ENCODE assay signal across 21 cellular contexts in the genomic region with DNA sequence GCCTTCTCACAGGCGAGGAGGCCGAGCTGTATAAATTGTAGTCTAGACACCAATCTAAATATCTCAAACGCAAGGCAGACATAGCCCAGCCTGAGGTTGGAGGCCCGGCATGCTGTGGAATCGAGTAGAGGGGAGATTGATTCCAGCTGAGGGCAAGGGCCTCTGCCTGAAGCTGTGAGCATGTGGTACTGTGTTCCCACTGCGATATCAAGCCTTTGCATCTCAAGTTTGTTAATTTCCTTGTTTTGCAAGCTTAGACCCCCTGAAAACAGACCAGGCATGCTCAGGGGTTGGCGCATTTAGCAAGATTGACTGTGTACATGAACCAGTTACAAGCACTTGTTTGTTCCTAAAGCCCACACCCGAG.
DNase-seq lines count a peak whose midpoint lies in the region; ATAC-seq and TF ChIP-seq lines count a peak whose summit lies in the region.
"Had no signal": no experiment of that assay in that cellular context is flagged by ENCODE, and none has a peak within 500 bp of the region (broad histone marks: within the 10 kb centered on the region; RNA-seq: fewer than 3 reads in every experiment).

No MANE protein-coding gene starts in this region.

- H3K4me3 ChIP-seq in BLaER1 (no peak overlapping the region), SK-N-MC (no peak overlapping the region), gastroesophageal sphincter (no peak overlapping the region), stomach (no peak overlapping the region)
- H3K4me3 ChIP-seq in effector memory CD4-positive, alpha-beta T cell (ENCODE audit: insufficient read depth, low read depth, low read length, poor library complexity, severe bottlenecking), result no peak overlapping the region
- H3K4me3 ChIP-seq: GM12878 had no signal

- TF ChIP-seq CTCF in gastroesophageal sphincter (IDR thresholded peaks at IDR 0.05) (no peak), stomach (IDR thresholded peaks at IDR 0.05) (no peak)

- H3K27ac ChIP-seq in BLaER1 (no peak overlapping the region), SK-N-MC (peak overlapping the region; percentile 74), gastroesophageal sphincter (peak overlapping the region in 3 of 4 donors; percentile 22 to 51 (median 49)), stomach (peak overlapping the region in 3 of 5 donors; percentile 1 to 67 (median 64))
- no peak overlapping the region for H3K27ac ChIP-seq in effector memory CD4-positive, alpha-beta T cell (ENCODE audit: insufficient read depth, low read length, poor library complexity, severe bottlenecking)
- H3K27ac ChIP-seq: WERI-Rb-1 had no signal

- whole genome bisulfite sequencing in gastroesophageal sphincter (ENCODE audit: low coverage in 1 of 2), 2 donors, result 47 to 63% methylated on average over 2 to 4 of the region's 8 CpGs
- WGBS in stomach, 5 donors, result 77 to 87% (median 83%) methylated on average over 8 of the region's 8 CpGs

- H4K20me1 ChIP-seq in BLaER1, result no peaks in the 10 kb centered on the region

- peaks cover 16% of the 10 kb centered on the region for H3K36me3 Mint-ChIP-seq in stimulated activated effector memory CD8-positive, alpha-beta T cell treated with anti-CD3 and anti-CD28 coated beads, Interleukin-12 subunit alpha, Interleukin-12 subunit beta, amount 100 ng/mL, for 72 hours

- intact Hi-C loops in stomach (cut with DNase I; ENCODE audit: low total_unique reads), result no loop called here

- no peak overlapping the region for H3K9ac ChIP-seq in BLaER1
- no peak overlapping the region for H3K9ac ChIP-seq in SK-N-MC (ENCODE audit: insufficient read length)

- peaks cover 12% of the 10 kb centered on the region; the same call in 1 of the 2 replicates for H3K36me3 ChIP-seq in BLaER1
- no peaks in the 10 kb centered on the region for H3K36me3 ChIP-seq in SK-N-MC (ENCODE audit: insufficient read depth, low read length)
- H3K36me3 ChIP-seq in gastroesophageal sphincter, result no peaks in the 10 kb centered on the region
- H3K36me3 ChIP-seq in stomach, result no peaks in the 10 kb centered on the region
- no peaks in the 10 kb centered on the region for H3K36me3 ChIP-seq in effector memory CD4-positive, alpha-beta T cell (ENCODE audit: control insufficient read depth, insufficient read depth, low read length)
- H3K36me3 ChIP-seq: WERI-Rb-1 had no signal

- no peak for TF ChIP-seq POLR2A in gastroesophageal sphincter (IDR thresholded peaks at IDR 0.05)
- no peak for TF ChIP-seq POLR2A in stomach (IDR thresholded peaks at IDR 0.05)
- TF ChIP-seq POLR2A in erythroblast (IDR thresholded peaks at IDR 0.05; ENCODE audit: low read length), result no peak

- no peaks in the 10 kb centered on the region for H3K9me3 Mint-ChIP-seq in stimulated activated effector memory CD8-positive, alpha-beta T cell treated with anti-CD3 and anti-CD28 coated beads, Interleukin-12 subunit alpha, Interleukin-12 subunit beta, amount 100 ng/mL, for 72 hours
- H3K9me3 Mint-ChIP-seq: CD4-positive, alpha-beta memory T cell had no signal

- H3K9me3 ChIP-seq in BLaER1, result no peaks in the 10 kb centered on the region; the same call in 1 of the 2 replicates
- no peaks in the 10 kb centered on the region for H3K9me3 ChIP-seq in SK-N-MC (ENCODE audit: low read depth, low read length)
- no peaks in the 10 kb centered on the region for H3K9me3 ChIP-seq in gastroesophageal sphincter
- H3K9me3 ChIP-seq in stomach, result no peaks in the 10 kb centered on the region
- no peaks in the 10 kb centered on the region for H3K9me3 ChIP-seq in effector memory CD4-positive, alpha-beta T cell (ENCODE audit: control insufficient read depth, low read length)

- DNase-seq in SK-N-MC (ENCODE audit: low read depth, low spot score), result no peak
- DNase-seq in stomach, result no peak
- DNase-seq in NCI-H2227 treated with DMSO at 0.1 percent for 48 hours (lab: John Stamatoyannopoulos, UW), result no peak
- DNase-seq in stimulated activated effector memory CD8-positive, alpha-beta T cell treated with anti-CD3 and anti-CD28 coated beads, Interleukin-12 subunit alpha, Interleukin-12 subunit beta, amount 100 ng/mL, for 72 hours (ENCODE audit: low spot score in 2 of 2), result no peak
- no peak for DNase-seq in erythroblast (lab: John Stamatoyannopoulos, UW)
- no peak for DNase-seq in effector memory CD4-positive, alpha-beta T cell
- DNase-seq: activated CD4-positive, alpha-beta T cell treated with anti-CD3 and anti-CD28 coated beads, Interleukin-2, amount 50 U/mL, for 4 hours; CD4-positive, alpha-beta memory T cell; DMS153; GDM1; NCI-H1436 treated with DMSO at 0.1 percent for 48 hours; NCI-H2171 treated with DMSO at 0.1 percent for 48 hours; NCI-H748 treated with DMSO at 0.1 percent for 48 hours; OCI-M1; SIG-M5; stimulated activated naive CD4-positive, alpha-beta T cell; WERI-Rb-1 had no signal

- H3K4me1 Mint-ChIP-seq in stimulated activated effector memory CD8-positive, alpha-beta T cell treated with anti-CD3 and anti-CD28 coated beads, Interleukin-12 subunit alpha, Interleukin-12 subunit beta, amount 100 ng/mL, for 72 hours, result peaks cover 45% of the 10 kb centered on the region

- no peak overlapping the region for H3K27ac Mint-ChIP-seq in stimulated activated effector memory CD8-positive, alpha-beta T cell treated with anti-CD3 and anti-CD28 coated beads, Interleukin-12 subunit alpha, Interleukin-12 subunit beta, amount 100 ng/mL, for 72 hours
- H3K27ac Mint-ChIP-seq: activated naive CD8-positive, alpha-beta T cell had no signal

- peaks cover 18% of the 10 kb centered on the region for H3K4me1 ChIP-seq in BLaER1
- peaks cover 0 to 38% (median 7%) of the 10 kb centered on the region in 3 donors for H3K4me1 ChIP-seq in gastroesophageal sphincter
- peaks cover 15 to 38% (median 28%) of the 10 kb centered on the region in 4 donors for H3K4me1 ChIP-seq in stomach
- H3K4me1 ChIP-seq in effector memory CD4-positive, alpha-beta T cell (ENCODE audit: control insufficient read depth, insufficient read depth, low read length, poor library complexity, severe bottlenecking), result no peaks in the 10 kb centered on the region

- no peak for ATAC-seq in gastroesophageal sphincter
- ATAC-seq in stimulated activated effector memory CD8-positive, alpha-beta T cell treated with anti-CD3 and anti-CD28 coated beads, Interleukin-12 subunit alpha, Interleukin-12 subunit beta, amount 100 ng/mL, for 72 hours, result no peak

- no peak for TF ChIP-seq EP300 in gastroesophageal sphincter (IDR thresholded peaks at IDR 0.05)
- TF ChIP-seq EP300 in stomach (IDR thresholded peaks at IDR 0.05), result no peak

- no peak overlapping the region for H3K4me3 Mint-ChIP-seq in stimulated activated effector memory CD8-positive, alpha-beta T cell treated with anti-CD3 and anti-CD28 coated beads, Interleukin-12 subunit alpha, Interleukin-12 subunit beta, amount 100 ng/mL, for 72 hours
- H3K4me3 Mint-ChIP-seq: activated naive CD8-positive, alpha-beta T cell; CD4-positive, alpha-beta memory T cell had no signal

- H3K4me2 ChIP-seq in BLaER1, result peak overlapping the region; percentile 26

- H3K27me3 ChIP-seq in BLaER1 (no peaks in the 10 kb centered on the region), gastroesophageal sphincter (no peaks in the 10 kb centered on the region), stomach (no peaks in the 10 kb centered on the region)
- no peaks in the 10 kb centered on the region for H3K27me3 ChIP-seq in effector memory CD4-positive, alpha-beta T cell (replicated peaks; ENCODE audit: control insufficient read depth, insufficient read depth, low read length, poor library complexity, severe bottlenecking)

Comparison
In these comparisons a context has a peak if more than half of its experiments do, and no peak if none do; other contexts are left out.
1. H3K27ac ChIP-seq: peak in SK-N-MC (single experiment), gastroesophageal sphincter (3 of 4) and stomach (3 of 5); none in BLaER1 (single experiment) and effector memory CD4-positive, alpha-beta T cell (single experiment).